1 cellular context compared by ENCODE assay signal in genomic region chr9:91024841-91025240, GRCh38.
TF ChIP-seq lines count a peak whose summit lies in the region.

No MANE protein-coding gene starts in this region.

TF ChIP-seq in GM23338, 12 proteins besides CTCF, POLR2A, EP300 and RAD21 (continued from another document):
- TF ChIP-seq REST (IDR thresholded peaks at IDR 0.05; ENCODE audit: unreplicated experiment) (no peak), NANOG (IDR thresholded peaks at IDR 0.05; ENCODE audit: borderline replicate concordance) (no peak), ZNF331 (CRISPR knock-in tag; IDR thresholded peaks at IDR 0.05; ENCODE audit: low read depth) (no peak), POLR2AphosphoS5 (IDR thresholded peaks at IDR 0.05; ENCODE audit: low read depth) (no peak), CREB1 (CRISPR knock-in tag; IDR thresholded peaks at IDR 0.05; ENCODE audit: low read depth) (no peak)
